Comparison of ENCODE assay signal across 13 cellular contexts in genomic region chr1:178650950-178651461, GRCh38.
DNase-seq lines count a peak whose midpoint lies in the region; ATAC-seq and TF ChIP-seq lines count a peak whose summit lies in the region.
"Had no signal": no experiment of that assay in that cellular context is flagged by ENCODE, and none has a peak within 500 bp of the region (broad histone marks: within the 10 kb centered on the region; RNA-seq: fewer than 3 reads in every experiment).

No MANE protein-coding gene starts in this region.

- H3K4me1 Mint-ChIP-seq in Caco-2 (ENCODE audit: low read depth, unreplicated experiment) = peaks cover 28% of the 10 kb centered on the region
- no peaks in the 10 kb centered on the region for H3K4me1 Mint-ChIP-seq in endothelial cell (ENCODE audit: unreplicated experiment)
- H3K4me1 Mint-ChIP-seq: activated CD4-positive, alpha-beta T cell treated with anti-CD3 and anti-CD28 coated beads for 36 hours; natural killer cell had no signal

- H3K27me3 ChIP-seq in Caco-2 (replicated peaks; ENCODE audit: control insufficient read depth, insufficient read depth, low read length) (no peaks in the 10 kb centered on the region), muscle layer of duodenum (ENCODE audit: low read depth, low read length) (no peaks in the 10 kb centered on the region)
- H3K27me3 ChIP-seq: breast epithelium, esophagus squamous epithelium had no signal

- DNase-seq in Caco-2 = peak; percentile 60
- DNase-seq in NCI-H524 (lab: John Stamatoyannopoulos, UW) = peak; percentile 55 to 88
- peak; percentile 43 for DNase-seq in dermis blood vessel endothelial cell
- DNase-seq in activated CD4-positive, CD25-positive, alpha-beta regulatory T cell (lab: John Stamatoyannopoulos, UW) = no peak
- DNase-seq in endothelial cell (ENCODE audit: low spot score) = no peak
- DNase-seq in pons (ENCODE audit: low spot score) = no peak
- DNase-seq: activated CD4-positive, alpha-beta T cell treated with anti-CD3 and anti-CD28 coated beads for 36 hours; esophagus squamous epithelium; natural killer cell; NCI-H748 treated with DMSO at 0.1 percent for 48 hours had no signal

- no peak overlapping the region for H3K4me3 ChIP-seq in Caco-2 (ENCODE audit: low read depth, low read length)
- H3K4me3 ChIP-seq in muscle layer of duodenum (ENCODE audit: low read depth in 1 of 2, low read length in 2 of 2) = peak overlapping the region in 1 of 2 donors; percentile 12
- H3K4me3 ChIP-seq: breast epithelium had no signal

- BruUV-seq in Caco-2 (replicated peaks; lab: Mats Ljungman, UMichigan) = no TSS peak

- intact Hi-C loops in Caco-2 (cut with micrococcal nuclease; ENCODE audit: unreplicated experiment) = loop anchor here (1.0 kb wide), 1 partner anchor 17 kb away; no protein-coding TSS in a partner anchor

- H3K27ac ChIP-seq in muscle layer of duodenum (ENCODE audit: low read length) = peak overlapping the region; percentile 16
- H3K27ac ChIP-seq: breast epithelium had no signal

- H3K9me3 Mint-ChIP-seq in Caco-2 (ENCODE audit: unreplicated experiment) = no peaks in the 10 kb centered on the region
- H3K9me3 Mint-ChIP-seq in endothelial cell (ENCODE audit: unreplicated experiment) = no peaks in the 10 kb centered on the region
- H3K9me3 Mint-ChIP-seq: natural killer cell had no signal

- POLR2A ChIA-PET in Caco-2 (lab: Charles Lee) = interaction anchor here (0.6 kb wide), 2 partner anchors 60 to 74 kb away, joined by 3 to 12 read pairs; partner anchors contain the start of gene RALGPS2

- H3K27me3 Mint-ChIP-seq in Caco-2 (ENCODE audit: insufficient read depth, unreplicated experiment) (no peaks in the 10 kb centered on the region), endothelial cell (ENCODE audit: unreplicated experiment) (no peaks in the 10 kb centered on the region)

- peaks cover 28% of the 10 kb centered on the region for H3K4me1 ChIP-seq in Caco-2
- H3K4me1 ChIP-seq in muscle layer of duodenum (ENCODE audit: control insufficient read depth in 1 of 2, insufficient read depth in 2 of 2, low read length in 2 of 2) = peaks cover 5 to 12% of the 10 kb centered on the region in 2 donors
- H3K4me1 ChIP-seq: breast epithelium had no signal

- H3K4me3 Mint-ChIP-seq in Caco-2 (ENCODE audit: unreplicated experiment) = no peak overlapping the region
- H3K4me3 Mint-ChIP-seq in endothelial cell (ENCODE audit: unreplicated experiment) = no peak overlapping the region
- H3K4me3 Mint-ChIP-seq: activated CD4-positive, alpha-beta T cell treated with anti-CD3 and anti-CD28 coated beads for 36 hours; natural killer cell had no signal

- no peak for ATAC-seq in HG03175 (IDR thresholded peaks at IDR 0.05; ENCODE audit: unreplicated experiment)
- ATAC-seq: activated CD4-positive, alpha-beta T cell treated with anti-CD3 and anti-CD28 coated beads for 36 hours; natural killer cell had no signal

- H3K9me3 ChIP-seq in Caco-2 (no peaks in the 10 kb centered on the region), muscle layer of duodenum (ENCODE audit: control insufficient read depth in 1 of 2, low read length in 2 of 2) (no peaks in the 10 kb centered on the region)
- H3K9me3 ChIP-seq: breast epithelium, esophagus squamous epithelium had no signal

- CTCF ChIA-PET in Caco-2 (lab: Charles Lee) = interaction anchor here (0.9 to 1.3 kb wide), 3 partner anchors 102 to 114 kb away, joined by 4 to 5 read pairs (median 4); no protein-coding TSS in a partner anchor

- H3K36me3 ChIP-seq in Caco-2 (ENCODE audit: control insufficient read depth, insufficient read depth, low read length) = no peaks in the 10 kb centered on the region
- no peaks in the 10 kb centered on the region for H3K36me3 ChIP-seq in muscle layer of duodenum (ENCODE audit: control insufficient read depth in 1 of 2, insufficient read depth in 2 of 2, low read length in 2 of 2)
- H3K36me3 ChIP-seq: breast epithelium, esophagus squamous epithelium had no signal

- peak overlapping the region; percentile 55 for H3K27ac Mint-ChIP-seq in Caco-2 (ENCODE audit: unreplicated experiment)
- no peak overlapping the region for H3K27ac Mint-ChIP-seq in endothelial cell (ENCODE audit: unreplicated experiment)
- H3K27ac Mint-ChIP-seq: activated CD4-positive, alpha-beta T cell treated with anti-CD3 and anti-CD28 coated beads for 36 hours; natural killer cell had no signal

- H3K36me3 Mint-ChIP-seq in Caco-2 (ENCODE audit: insufficient read depth, unreplicated experiment) = no peaks in the 10 kb centered on the region
- no peaks in the 10 kb centered on the region for H3K36me3 Mint-ChIP-seq in endothelial cell (ENCODE audit: low read depth, unreplicated experiment)
- H3K36me3 Mint-ChIP-seq: natural killer cell had no signal

- TF ChIP-seq CTCF in Caco-2 (IDR thresholded peaks at IDR 0.05; ENCODE audit: insufficient read depth in 1 of 2, low read depth in 1 of 2, low read length in 1 of 2, severe bottlenecking in 1 of 2, unreplicated experiment in 1 of 2) = no peak
- no peak for TF ChIP-seq CTCF in endothelial cell (IDR thresholded peaks at IDR 0.05; ENCODE audit: unreplicated experiment)

Comparison
In these comparisons a context has a peak if more than half of its experiments do, and no peak if none do; other contexts are left out.
1. DNase-seq: peak in Caco-2 (2 of 2), NCI-H524 (2 of 2) and dermis blood vessel endothelial cell (single experiment); none in activated CD4-positive, CD25-positive, alpha-beta regulatory T cell (0 of 4), endothelial cell (single experiment) and pons (single experiment).